Comparison of ENCODE assay signal across 18 cellular contexts in genomic region chr12:67082221-67082620, GRCh38.
DNase-seq lines count a peak whose midpoint lies in the region; ATAC-seq, FAIRE-seq and TF ChIP-seq lines count a peak whose summit lies in the region.
"Had no signal": no experiment of that assay in that cellular context is flagged by ENCODE, and none has a peak within 500 bp of the region (broad histone marks: within the 10 kb centered on the region; RNA-seq: fewer than 3 reads in every experiment).

No MANE protein-coding gene starts in this region.

- H3K27me3 ChIP-seq in bronchial epithelial cell (ENCODE audit: control insufficient read depth, insufficient read depth, low read length) (no peaks in the 10 kb centered on the region), left ventricle myocardium inferior (ENCODE audit: low read depth) (peaks cover 47% of the 10 kb centered on the region), GM23338 (ENCODE audit: insufficient read depth) (no peaks in the 10 kb centered on the region)
- H3K27me3 ChIP-seq: BLaER1 treated with 17β-estradiol and CSF1 and Interleukin-3, amounts not matched to agents 10 nM and 100 nM had no signal

- H3K36me3 ChIP-seq in bronchial epithelial cell (ENCODE audit: control insufficient read depth, insufficient read depth, low read length) (no peaks in the 10 kb centered on the region), left ventricle myocardium inferior (no peaks in the 10 kb centered on the region), GM23338 (ENCODE audit: insufficient read depth) (no peaks in the 10 kb centered on the region)
- H3K36me3 ChIP-seq: BLaER1 treated with 17β-estradiol and CSF1 and Interleukin-3, amounts not matched to agents 10 nM and 100 nM had no signal

- FAIRE-seq in bronchial epithelial cell (lab: Jason Lieb, UNC), result no peak
- FAIRE-seq: H54 had no signal

- no peaks in the 10 kb centered on the region for H3K79me2 ChIP-seq in GM23338 (replicated peaks; ENCODE audit: insufficient read depth)

- peak overlapping the region; percentile 30 for H3K27ac Mint-ChIP-seq in activated naive CD4-positive, alpha-beta T cell treated with anti-CD3 and anti-CD28 coated beads, Interleukin-2, amount 50 U/mL, for 24 hours
- H3K27ac Mint-ChIP-seq in activated naive CD4-positive, alpha-beta T cell treated with anti-CD3 and anti-CD28 coated beads, Interleukin-2, amount 10 ng/mL, durations not matched to agents 7 days and 5 days, result no peak overlapping the region
- no peak overlapping the region for H3K27ac Mint-ChIP-seq in GM23338
- H3K27ac Mint-ChIP-seq: CD4-positive, alpha-beta memory T cell had no signal

- H4K20me1 ChIP-seq in GM23338 (replicated peaks; ENCODE audit: insufficient read depth), result no peaks in the 10 kb centered on the region
- H4K20me1 ChIP-seq: BLaER1 treated with 17β-estradiol and CSF1 and Interleukin-3, amounts not matched to agents 10 nM and 100 nM had no signal

- H3K9me3 ChIP-seq in left ventricle myocardium inferior (replicated peaks), result no peaks in the 10 kb centered on the region
- H3K9me3 ChIP-seq: BLaER1 treated with 17β-estradiol and CSF1 and Interleukin-3, amounts not matched to agents 10 nM and 100 nM; Caco-2 had no signal

- intact Hi-C loops in left ventricle myocardium inferior (cut with micrococcal nuclease), result no loop called here

- no peaks in the 10 kb centered on the region for H3K36me3 Mint-ChIP-seq in activated naive CD4-positive, alpha-beta T cell treated with anti-CD3 and anti-CD28 coated beads, Interleukin-2, amount 50 U/mL, for 24 hours
- no peaks in the 10 kb centered on the region for H3K36me3 Mint-ChIP-seq in activated naive CD4-positive, alpha-beta T cell treated with anti-CD3 and anti-CD28 coated beads, Interleukin-2, amount 10 ng/mL, durations not matched to agents 7 days and 5 days
- no peaks in the 10 kb centered on the region for H3K36me3 Mint-ChIP-seq in GM23338 (ENCODE audit: low read depth)
- H3K36me3 Mint-ChIP-seq: CD4-positive, alpha-beta memory T cell had no signal

- H3K4me3 ChIP-seq in bronchial epithelial cell (ENCODE audit: low read depth, low read length), result no peak overlapping the region
- H3K4me3 ChIP-seq in left ventricle myocardium inferior, result no peak overlapping the region
- no peak overlapping the region for H3K4me3 ChIP-seq in GM23338
- H3K4me3 ChIP-seq: BLaER1 treated with 17β-estradiol and CSF1 and Interleukin-3, amounts not matched to agents 10 nM and 100 nM had no signal

- H3K27me3 Mint-ChIP-seq in activated naive CD4-positive, alpha-beta T cell treated with anti-CD3 and anti-CD28 coated beads, Interleukin-2, amount 50 U/mL, for 24 hours, result peaks cover 4% of the 10 kb centered on the region
- peaks cover 11% of the 10 kb centered on the region for H3K27me3 Mint-ChIP-seq in activated naive CD4-positive, alpha-beta T cell treated with anti-CD3 and anti-CD28 coated beads, Interleukin-2, amount 10 ng/mL, durations not matched to agents 7 days and 5 days
- H3K27me3 Mint-ChIP-seq in GM23338 (ENCODE audit: insufficient read depth, low read depth, poor library complexity), result no peaks in the 10 kb centered on the region

- CTCF ChIA-PET in activated naive CD4-positive, alpha-beta T cell treated with anti-CD3 and anti-CD28 coated beads, Interleukin-2, amount 10 ng/mL, durations not matched to agents 7 days and 5 days (lab: Charles Lee), result no interaction called here

- no peak overlapping the region for H2AFZ ChIP-seq in GM23338

- H3F3A ChIP-seq in GM23338 (replicated peaks; ENCODE audit: low read depth), result no peaks in the 10 kb centered on the region

- H3K4me1 ChIP-seq in left ventricle myocardium inferior, result no peaks in the 10 kb centered on the region
- peaks cover 24% of the 10 kb centered on the region for H3K4me1 ChIP-seq in GM23338 (ENCODE audit: insufficient read depth)
- H3K4me1 ChIP-seq: BLaER1 treated with 17β-estradiol and CSF1 and Interleukin-3, amounts not matched to agents 10 nM and 100 nM had no signal

- DNase-seq in NCI-H1436 treated with DMSO at 0.1 percent for 48 hours (lab: John Stamatoyannopoulos, UW), result peak; percentile 24
- DNase-seq in NCI-H1436 (lab: John Stamatoyannopoulos, UW), result no peak
- DNase-seq in activated naive CD4-positive, alpha-beta T cell treated with anti-CD3 and anti-CD28 coated beads, Interleukin-2, amount 10 ng/mL, durations not matched to agents 7 days and 5 days, result no peak
- DNase-seq in bronchial epithelial cell (ENCODE audit: low read depth), result peak; percentile 94
- DNase-seq in putamen (ENCODE audit: low spot score), result peak; percentile 70
- DNase-seq in left ventricle myocardium inferior, result no peak
- no peak for DNase-seq in GM23338 (ENCODE audit: low spot score)
- DNase-seq: Caco-2; CD4-positive, alpha-beta memory T cell; DMS 273 treated with DMSO at 0.1 percent for 48 hours; DMS79 treated with DMSO at 0.1 percent for 48 hours; Karpas-422; NCI-H187; NK-92 treated with Interleukin-12 subunit alpha and Interleukin-12 subunit beta, amount 100 ng/mL, for 24 hours had no signal

- H3K4me2 ChIP-seq in GM23338, result no peak overlapping the region
- H3K4me2 ChIP-seq: BLaER1 treated with 17β-estradiol and CSF1 and Interleukin-3, amounts not matched to agents 10 nM and 100 nM had no signal

- H3K4me3 Mint-ChIP-seq in activated naive CD4-positive, alpha-beta T cell treated with anti-CD3 and anti-CD28 coated beads, Interleukin-2, amount 50 U/mL, for 24 hours, result no peak overlapping the region
- no peak overlapping the region for H3K4me3 Mint-ChIP-seq in activated naive CD4-positive, alpha-beta T cell treated with anti-CD3 and anti-CD28 coated beads, Interleukin-2, amount 10 ng/mL, durations not matched to agents 7 days and 5 days
- H3K4me3 Mint-ChIP-seq in GM23338, result no peak overlapping the region
- H3K4me3 Mint-ChIP-seq: CD4-positive, alpha-beta memory T cell had no signal

- peaks cover 43% of the 10 kb centered on the region for H3K4me1 Mint-ChIP-seq in activated naive CD4-positive, alpha-beta T cell treated with anti-CD3 and anti-CD28 coated beads, Interleukin-2, amount 50 U/mL, for 24 hours
- no peaks in the 10 kb centered on the region for H3K4me1 Mint-ChIP-seq in activated naive CD4-positive, alpha-beta T cell treated with anti-CD3 and anti-CD28 coated beads, Interleukin-2, amount 10 ng/mL, durations not matched to agents 7 days and 5 days
- H3K4me1 Mint-ChIP-seq in GM23338, result peaks cover 22% of the 10 kb centered on the region
- H3K4me1 Mint-ChIP-seq: CD4-positive, alpha-beta memory T cell had no signal

- no peaks in the 10 kb centered on the region for H3K9me2 ChIP-seq in GM23338 (ENCODE audit: insufficient read depth)

- TF ChIP-seq CTCF in bronchial epithelial cell (IDR thresholded peaks at IDR 0.05; ENCODE audit: insufficient read depth, low read length, severe bottlenecking), result no peak
- TF ChIP-seq CTCF in left ventricle myocardium inferior (IDR thresholded peaks at IDR 0.05; ENCODE audit: borderline replicate concordance), result no peak
- TF ChIP-seq CTCF in GM23338 (conservative IDR thresholded peaks at IDR 0.05; ENCODE audit: low read depth in 2 of 2), result no peak

- H3K27ac ChIP-seq in left ventricle myocardium inferior (replicated peaks), result no peak overlapping the region
- H3K27ac ChIP-seq in GM23338 (ENCODE audit: low read depth), result no peak overlapping the region
- H3K27ac ChIP-seq: 22Rv1; BLaER1 treated with 17β-estradiol and CSF1 and Interleukin-3, amounts not matched to agents 10 nM and 100 nM had no signal

- no peaks in the 10 kb centered on the region for H3K9me3 Mint-ChIP-seq in activated naive CD4-positive, alpha-beta T cell treated with anti-CD3 and anti-CD28 coated beads, Interleukin-2, amount 50 U/mL, for 24 hours
- no peaks in the 10 kb centered on the region for H3K9me3 Mint-ChIP-seq in activated naive CD4-positive, alpha-beta T cell treated with anti-CD3 and anti-CD28 coated beads, Interleukin-2, amount 10 ng/mL, durations not matched to agents 7 days and 5 days
- H3K9me3 Mint-ChIP-seq in GM23338, result no peaks in the 10 kb centered on the region
- H3K9me3 Mint-ChIP-seq: CD4-positive, alpha-beta memory T cell had no signal

- no peak for ATAC-seq in GM23338

TF ChIP-seq in GM23338, 12 proteins besides CTCF, POLR2A, EP300 and RAD21 (continues in another document):
- TF ChIP-seq ETS1 (IDR thresholded peaks at IDR 0.05) (no peak), EZH2 (IDR thresholded peaks at IDR 0.05; ENCODE audit: low read depth, unreplicated experiment) (no peak), REST (IDR thresholded peaks at IDR 0.05; ENCODE audit: unreplicated experiment) (no peak), ZNF331 (CRISPR knock-in tag; IDR thresholded peaks at IDR 0.05; ENCODE audit: low read depth) (no peak), POLR2AphosphoS5 (IDR thresholded peaks at IDR 0.05; ENCODE audit: low read depth) (no peak)

Comparison
In these comparisons a context has a peak if more than half of its experiments do, and no peak if none do; other contexts are left out.
1. DNase-seq: peak in NCI-H1436 treated with DMSO at 0.1 percent for 48 hours (single experiment), bronchial epithelial cell (single experiment) and putamen (single experiment); none in NCI-H1436 (single experiment), activated naive CD4-positive, alpha-beta T cell treated with anti-CD3 and anti-CD28 coated beads, Interleukin-2, amount 10 ng/mL, durations not matched to agents 7 days and 5 days (single experiment), left ventricle myocardium inferior (single experiment) and GM23338 (single experiment).